Comparison of ENCODE assay signal across 15 cellular contexts in the genomic region with DNA sequence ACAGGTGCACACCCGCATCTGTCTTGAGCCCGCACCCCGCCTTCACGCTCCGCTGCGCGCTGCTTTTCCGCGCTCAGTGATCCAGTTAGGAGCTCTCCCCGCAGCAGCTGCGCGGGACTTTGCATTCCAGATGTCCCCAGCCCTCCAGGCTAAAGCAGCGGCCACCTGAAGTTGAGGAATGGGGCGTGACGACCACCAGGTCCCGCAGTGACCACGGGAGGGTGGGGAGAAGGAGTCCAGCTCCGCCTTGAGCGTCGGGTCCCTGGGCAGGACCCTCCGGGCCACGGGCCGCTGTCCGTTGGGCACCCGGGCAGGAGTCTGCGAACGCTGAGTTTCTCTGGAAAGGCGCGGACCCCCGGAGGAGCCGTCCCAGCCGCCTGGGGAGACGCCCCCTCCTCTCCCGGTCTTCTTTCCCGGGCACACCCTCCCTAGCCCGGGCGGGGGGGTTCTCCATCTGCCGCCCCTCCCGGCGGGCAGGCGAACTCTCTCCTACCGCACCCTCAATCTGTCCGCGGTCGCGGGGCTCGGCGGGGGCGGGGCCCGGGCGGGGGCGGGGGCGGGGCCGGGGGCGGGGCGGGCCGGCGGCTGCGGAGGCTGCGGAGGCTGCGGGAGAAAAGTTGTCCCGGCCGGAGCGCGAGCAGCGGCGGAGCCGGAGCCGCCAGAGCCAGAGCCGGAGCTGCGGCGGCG. TPM values are rescaled to one million over a fixed set of nuclear protein-coding genes. Genes with fewer than 3 reads are reported as not detected.
A peak's percentile ranks its signal among the peaks of the same experiment; 100 is the strongest.
DNase-seq lines count a peak whose midpoint lies in the region; ATAC-seq, FAIRE-seq and TF ChIP-seq lines count a peak whose summit lies in the region.
"Had no signal": no experiment of that assay in that cellular context is flagged by ENCODE, and none has a peak within 500 bp of the region (broad histone marks: within the 10 kb centered on the region; RNA-seq: fewer than 3 reads in every experiment).

A gene (plus strand): TSS at position 612 of the 687 bp plus-strand sequence. CDS start 233 bp downstream, outside the sequence.

- WGBS in hepatocyte (ENCODE audit: low lambda C conversion rate, missing lambda C conversion rate) = 3% methylated on average over 28 of the region's 73 CpGs
- 3 to 9% (median 7%) methylated on average over 51 to 73 of the region's 73 CpGs for whole genome bisulfite sequencing in small intestine, 3 donors

- H3K4me1 ChIP-seq in hepatocyte (ENCODE audit: insufficient read depth) (no peaks in the 10 kb centered on the region), parathyroid adenoma (no peaks in the 10 kb centered on the region), vagina (peaks cover 33% of the 10 kb centered on the region), small intestine (ENCODE audit: control insufficient read depth in 2 of 2, insufficient read depth in 1 of 2, low read depth in 1 of 2, low read length in 1 of 2) (no peaks in the 10 kb centered on the region)

- H3K27ac ChIP-seq in hepatocyte (peak within 1 kb of the TSS; percentile 47), parathyroid adenoma (no peak within 1 kb of the TSS), vagina (peak within 1 kb of the TSS; percentile 74), small intestine (ENCODE audit: low read depth in 1 of 2, low read length in 1 of 2) (no peak within 1 kb of the TSS)

- no peak within 1 kb of the TSS for H3K9ac ChIP-seq in parathyroid adenoma

- TF ChIP-seq POLR2A in vagina (IDR thresholded peaks at IDR 0.05) = no peak

- H3K27me3 ChIP-seq in hepatocyte (peaks cover 57% of the 10 kb centered on the region), parathyroid adenoma (ENCODE audit: control insufficient read depth, insufficient read depth, low read length) (peaks cover 4% of the 10 kb centered on the region), vagina (no peaks in the 10 kb centered on the region), small intestine (ENCODE audit: control insufficient read depth in 2 of 2, insufficient read depth in 2 of 2, low read length in 2 of 2) (peaks cover 17% of the 10 kb centered on the region in 2 donors)

- DNase-seq in Right ventricle myocardium superior (no peak), Right ventricle myocardium inferior (ENCODE audit: missing footprints) (no peak), hepatocyte (ENCODE audit: low spot score) (peak; percentile 32), vagina (ENCODE audit: extremely low spot score in 2 of 2) (peak in 1 of 2 donors; percentile 72), SKM-1 (lab: John Stamatoyannopoulos, UW; ENCODE audit: unreplicated experiment) (no peak), small intestine (no peak)
- DNase-seq: activated CD4-positive, alpha-beta T cell treated with anti-CD3 and anti-CD28 coated beads, Interleukin-2, amount 50 U/mL, for 1 hour; activated naive CD4-positive, alpha-beta T cell treated with anti-CD3 and anti-CD28 coated beads for 36 hours; DMS79; NCI-H1092 treated with DMSO at 0.1 percent for 48 hours; NK-92 treated with Interleukin-12 subunit alpha and Interleukin-12 subunit beta, amount 100 ng/mL, for 24 hours had no signal

- H2AFZ ChIP-seq in hepatocyte (peak within 1 kb of the TSS; percentile 49), parathyroid adenoma (peak within 1 kb of the TSS; percentile 29)

- H3K9me2 ChIP-seq in hepatocyte (replicated peaks; ENCODE audit: insufficient read depth) = no peaks in the 10 kb centered on the region

- ATAC-seq in Right ventricle myocardium superior (ENCODE audit: poor library complexity) = peak; percentile 23
- ATAC-seq in Right ventricle myocardium inferior = no peak
- ATAC-seq in HG02798 (IDR thresholded peaks at IDR 0.05; ENCODE audit: poor library complexity, unreplicated experiment) = no peak

- H3K79me2 ChIP-seq in hepatocyte = peaks cover 8% of the 10 kb centered on the region
- no peaks in the 10 kb centered on the region for H3K79me2 ChIP-seq in parathyroid adenoma

- no peaks in the 10 kb centered on the region for H4K20me1 ChIP-seq in hepatocyte (ENCODE audit: insufficient read depth, poor library complexity, severe bottlenecking)

- H3K9me3 ChIP-seq in hepatocyte (ENCODE audit: low read depth) = no peaks in the 10 kb centered on the region
- H3K9me3 ChIP-seq in parathyroid adenoma (ENCODE audit: control insufficient read depth, low read length) = no peaks in the 10 kb centered on the region
- H3K9me3 ChIP-seq in vagina = no peaks in the 10 kb centered on the region
- H3K9me3 ChIP-seq in small intestine (ENCODE audit: control insufficient read depth, low read depth) = no peaks in the 10 kb centered on the region

- intact Hi-C loops in Right ventricle myocardium superior (cut with DNase I) (no loop called here), Right ventricle myocardium inferior (cut with DNase I) (loop anchor here (10.0 kb wide), 1 partner anchor 1648 kb away; no protein-coding TSS in a partner anchor), vagina (cut with DNase I) (no loop called here)

- no peak for FAIRE-seq in small intestine (lab: Jason Lieb, UNC)

- no peak for TF ChIP-seq CTCF in hepatocyte (IDR thresholded peaks at IDR 0.05; ENCODE audit: poor library complexity)
- no peak for TF ChIP-seq CTCF in parathyroid adenoma (IDR thresholded peaks at IDR 0.05)
- no peak for TF ChIP-seq CTCF in vagina (IDR thresholded peaks at IDR 0.05)

- H3K36me3 ChIP-seq in hepatocyte (replicated peaks; ENCODE audit: insufficient read depth, low read depth) (no peaks in the 10 kb centered on the region), parathyroid adenoma (ENCODE audit: control insufficient read depth, insufficient read depth, low read length) (no peaks in the 10 kb centered on the region), vagina (no peaks in the 10 kb centered on the region), small intestine (ENCODE audit: control insufficient read depth in 2 of 2, insufficient read depth in 2 of 2, low read length in 2 of 2) (no peaks in the 10 kb centered on the region)

- H3K4me2 ChIP-seq in hepatocyte = peak within 1 kb of the TSS; percentile 88
- H3K4me2 ChIP-seq in parathyroid adenoma (ENCODE audit: low read length) = peak within 1 kb of the TSS; percentile 30

- peak within 1 kb of the TSS; percentile 51 for H3K4me3 ChIP-seq in hepatocyte
- H3K4me3 ChIP-seq in parathyroid adenoma (ENCODE audit: low read depth, low read length) = no peak within 1 kb of the TSS
- peak within 1 kb of the TSS; percentile 57 to 66 for H3K4me3 ChIP-seq in vagina
- peak within 1 kb of the TSS in 1 of 2 donors; percentile 34 for H3K4me3 ChIP-seq in small intestine (ENCODE audit: low read depth in 1 of 2, low read length in 2 of 2)

RNA-seq across cellular contexts. Expression of the gene that starts here (rescaled TPM):
- 2.2 TPM for total RNA-seq in Right ventricle myocardium superior
- total RNA-seq in Right ventricle myocardium inferior = 2.6 TPM
- total RNA-seq in hepatocyte = 9.3 and 10.6 TPM in 2 replicates
- polyA plus RNA-seq in hepatocyte = 15.5 and 16.5 TPM in 2 replicates
- total RNA-seq in vagina = 20.6 TPM
- 1 to 10 TPM in 1 of 3 donors, under 1 TPM in 1, not detected in 1; 0.27 to 3.2 TPM for polyA plus RNA-seq in small intestine
- total RNA-seq: A673; activated naive CD4-positive, alpha-beta T cell treated with anti-CD3 and anti-CD28 coated beads for 36 hours; dermis microvascular lymphatic vessel endothelial cell had no signal

Comparison
In these comparisons a context has a peak if more than half of its experiments do, and no peak if none do; other contexts are left out.
1. H3K27ac ChIP-seq: peak in hepatocyte (single experiment) and vagina (single experiment); none in parathyroid adenoma (single experiment) and small intestine (0 of 2).